ENCODE assay signal across 1 cellular context in the genomic region with DNA sequence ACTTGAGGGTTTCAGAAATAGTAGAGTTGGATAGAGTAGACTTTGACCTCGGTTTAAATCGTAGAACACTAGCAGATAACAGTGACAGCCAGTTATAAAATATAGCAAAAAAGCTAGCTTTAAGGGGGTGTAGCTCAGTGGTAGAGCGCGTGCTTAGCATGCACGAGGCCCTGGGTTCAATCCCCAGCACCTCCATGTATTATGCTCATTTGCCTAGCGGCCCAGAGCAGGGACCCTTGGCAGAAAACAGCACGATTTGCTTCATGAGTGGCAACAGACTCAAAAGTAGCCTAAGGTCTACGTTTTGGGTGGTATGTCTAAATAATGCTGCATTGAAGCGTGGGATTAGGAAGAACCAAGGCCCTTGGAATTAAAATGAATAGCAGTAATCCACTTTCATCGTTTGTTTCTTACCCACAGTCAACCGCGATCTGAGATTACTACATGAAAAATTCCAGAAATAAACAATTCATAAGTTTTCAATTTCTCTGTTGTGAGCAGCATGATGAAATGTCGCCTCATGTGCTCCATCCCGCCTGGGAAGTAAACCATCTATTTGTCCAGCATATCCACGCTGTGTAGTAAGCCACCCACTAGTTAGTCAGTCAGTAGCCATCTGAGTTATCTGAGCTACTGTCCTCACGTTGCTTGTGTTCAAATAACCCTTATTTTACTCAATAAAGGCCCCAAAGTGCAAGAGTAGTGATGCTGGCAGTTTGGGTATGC.
TF ChIP-seq lines count a peak whose summit lies in the region.

No MANE protein-coding gene starts in this region.

TF ChIP-seq in K562, 482 proteins besides CTCF, POLR2A, EP300 and RAD21 (continued from another document and continues in another):
- TF ChIP-seq PREB (CRISPR knock-in tag; IDR thresholded peaks at IDR 0.05), result peak; percentile 88; the same call in 1 of the 2 replicates
- TF ChIP-seq GATAD2B (IDR thresholded peaks at IDR 0.05; ENCODE audit: borderline replicate concordance), result peak; percentile 82
- no peak for TF ChIP-seq ASH1L (IDR thresholded peaks at IDR 0.05; ENCODE audit: borderline replicate concordance, low read depth, partially characterized antibody)
- TF ChIP-seq ZNF518B (CRISPR knock-in tag; IDR thresholded peaks at IDR 0.05), result no peak
- peak; percentile 77 for TF ChIP-seq TEAD4 (IDR thresholded peaks at IDR 0.05; ENCODE audit: low read length)
- no peak for TF ChIP-seq TEAD4 (CRISPR knock-in tag; IDR thresholded peaks at IDR 0.05; ENCODE audit: borderline replicate concordance)
- no peak for TF ChIP-seq KLF1 (tag; IDR thresholded peaks at IDR 0.05)
- no peak for TF ChIP-seq SMC3 (conservative IDR thresholded peaks at IDR 0.05; ENCODE audit: insufficient read depth, low read depth, low read length)
- no peak for TF ChIP-seq MCM3 (IDR thresholded peaks at IDR 0.05)
- peak; percentile 47; the same call in 1 of the 2 replicates for TF ChIP-seq GTF2E2 (tag; IDR thresholded peaks at IDR 0.05)
- TF ChIP-seq CBX8 (IDR thresholded peaks at IDR 0.05; ENCODE audit: borderline replicate concordance, extremely low read depth, low read depth, low read length, poor library complexity, severe bottlenecking), result no peak
- no peak for TF ChIP-seq SMARCB1 (IDR thresholded peaks at IDR 0.05; ENCODE audit: insufficient read length, low read depth)
- no peak for TF ChIP-seq ZNF785 (CRISPR knock-in tag; IDR thresholded peaks at IDR 0.05)
- no peak for TF ChIP-seq SREBF2 (CRISPR knock-in tag; IDR thresholded peaks at IDR 0.05)
- TF ChIP-seq ZNF431 (CRISPR knock-in tag; IDR thresholded peaks at IDR 0.05), result no peak
- TF ChIP-seq CCAR2 (IDR thresholded peaks at IDR 0.05; ENCODE audit: low read depth, low read length), result no peak
- TF ChIP-seq, protein P1, sequence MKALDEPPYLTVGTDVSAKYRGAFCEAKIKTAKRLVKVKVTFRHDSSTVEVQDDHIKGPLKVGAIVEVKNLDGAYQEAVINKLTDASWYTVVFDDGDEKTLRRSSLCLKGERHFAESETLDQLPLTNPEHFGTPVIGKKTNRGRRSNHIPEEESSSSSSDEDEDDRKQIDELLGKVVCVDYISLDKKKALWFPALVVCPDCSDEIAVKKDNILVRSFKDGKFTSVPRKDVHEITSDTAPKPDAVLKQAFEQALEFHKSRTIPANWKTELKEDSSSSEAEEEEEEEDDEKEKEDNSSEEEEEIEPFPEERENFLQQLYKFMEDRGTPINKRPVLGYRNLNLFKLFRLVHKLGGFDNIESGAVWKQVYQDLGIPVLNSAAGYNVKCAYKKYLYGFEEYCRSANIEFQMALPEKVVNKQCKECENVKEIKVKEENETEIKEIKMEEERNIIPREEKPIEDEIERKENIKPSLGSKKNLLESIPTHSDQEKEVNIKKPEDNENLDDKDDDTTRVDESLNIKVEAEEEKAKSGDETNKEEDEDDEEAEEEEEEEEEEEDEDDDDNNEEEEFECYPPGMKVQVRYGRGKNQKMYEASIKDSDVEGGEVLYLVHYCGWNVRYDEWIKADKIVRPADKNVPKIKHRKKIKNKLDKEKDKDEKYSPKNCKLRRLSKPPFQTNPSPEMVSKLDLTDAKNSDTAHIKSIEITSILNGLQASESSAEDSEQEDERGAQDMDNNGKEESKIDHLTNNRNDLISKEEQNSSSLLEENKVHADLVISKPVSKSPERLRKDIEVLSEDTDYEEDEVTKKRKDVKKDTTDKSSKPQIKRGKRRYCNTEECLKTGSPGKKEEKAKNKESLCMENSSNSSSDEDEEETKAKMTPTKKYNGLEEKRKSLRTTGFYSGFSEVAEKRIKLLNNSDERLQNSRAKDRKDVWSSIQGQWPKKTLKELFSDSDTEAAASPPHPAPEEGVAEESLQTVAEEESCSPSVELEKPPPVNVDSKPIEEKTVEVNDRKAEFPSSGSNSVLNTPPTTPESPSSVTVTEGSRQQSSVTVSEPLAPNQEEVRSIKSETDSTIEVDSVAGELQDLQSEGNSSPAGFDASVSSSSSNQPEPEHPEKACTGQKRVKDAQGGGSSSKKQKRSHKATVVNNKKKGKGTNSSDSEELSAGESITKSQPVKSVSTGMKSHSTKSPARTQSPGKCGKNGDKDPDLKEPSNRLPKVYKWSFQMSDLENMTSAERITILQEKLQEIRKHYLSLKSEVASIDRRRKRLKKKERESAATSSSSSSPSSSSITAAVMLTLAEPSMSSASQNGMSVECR (CRISPR knock-in tag; IDR thresholded peaks at IDR 0.05), result peak; percentile 49; the same call in 1 of the 2 replicates
- no peak for TF ChIP-seq ESRRB (CRISPR knock-in tag; IDR thresholded peaks at IDR 0.05; ENCODE audit: borderline replicate concordance)
- TF ChIP-seq ZKSCAN8 (CRISPR knock-in tag; IDR thresholded peaks at IDR 0.05), result peak; percentile 81
- peak; percentile 80; the same call in 1 of the 2 replicates for TF ChIP-seq ZNF766 (CRISPR knock-in tag; conservative IDR thresholded peaks at IDR 0.05)
- TF ChIP-seq FOXP1 (CRISPR knock-in tag; IDR thresholded peaks at IDR 0.05), result peak; percentile 78; the same call in 1 of the 2 replicates
- 0 out of 4 replicates have a peak, but pooled peaks of 1 of the 2 experiments have one; percentile 17 for TF ChIP-seq NRF1 (conservative IDR thresholded peaks at IDR 0.05 in 1 of 2, IDR thresholded peaks at IDR 0.05 in 1 of 2)
- TF ChIP-seq CREM (IDR thresholded peaks at IDR 0.05; ENCODE audit: low read depth), result 0 out of 2 replicates have a peak, but pooled peaks have one; percentile 46
- TF ChIP-seq ZKSCAN1 (IDR thresholded peaks at IDR 0.05; ENCODE audit: low read depth, low read length), result peak; percentile 84
- no peak for TF ChIP-seq MEF2D (tag; conservative IDR thresholded peaks at IDR 0.05; ENCODE audit: low read depth)
- TF ChIP-seq SRSF7 (optimal IDR thresholded peaks at IDR 0.05; ENCODE audit: low read depth, low read length), result no peak
- no peak for TF ChIP-seq XRCC3 (IDR thresholded peaks at IDR 0.05)
- TF ChIP-seq DIDO1 (tag; IDR thresholded peaks at IDR 0.05; ENCODE audit: low read depth), result 0 out of 2 replicates have a peak, but pooled peaks have one; percentile 32
- no peak for TF ChIP-seq SPI1 (IDR thresholded peaks at IDR 0.05; ENCODE audit: borderline replicate concordance, low read depth, low read length)
- TF ChIP-seq ZNF184 (CRISPR knock-in tag; IDR thresholded peaks at IDR 0.05), result no peak
- TF ChIP-seq ATF1 (CRISPR knock-in tag; IDR thresholded peaks at IDR 0.05), result no peak
- TF ChIP-seq ATF1 (tag; IDR thresholded peaks at IDR 0.05), result peak; percentile 70
- TF ChIP-seq, protein P2, sequence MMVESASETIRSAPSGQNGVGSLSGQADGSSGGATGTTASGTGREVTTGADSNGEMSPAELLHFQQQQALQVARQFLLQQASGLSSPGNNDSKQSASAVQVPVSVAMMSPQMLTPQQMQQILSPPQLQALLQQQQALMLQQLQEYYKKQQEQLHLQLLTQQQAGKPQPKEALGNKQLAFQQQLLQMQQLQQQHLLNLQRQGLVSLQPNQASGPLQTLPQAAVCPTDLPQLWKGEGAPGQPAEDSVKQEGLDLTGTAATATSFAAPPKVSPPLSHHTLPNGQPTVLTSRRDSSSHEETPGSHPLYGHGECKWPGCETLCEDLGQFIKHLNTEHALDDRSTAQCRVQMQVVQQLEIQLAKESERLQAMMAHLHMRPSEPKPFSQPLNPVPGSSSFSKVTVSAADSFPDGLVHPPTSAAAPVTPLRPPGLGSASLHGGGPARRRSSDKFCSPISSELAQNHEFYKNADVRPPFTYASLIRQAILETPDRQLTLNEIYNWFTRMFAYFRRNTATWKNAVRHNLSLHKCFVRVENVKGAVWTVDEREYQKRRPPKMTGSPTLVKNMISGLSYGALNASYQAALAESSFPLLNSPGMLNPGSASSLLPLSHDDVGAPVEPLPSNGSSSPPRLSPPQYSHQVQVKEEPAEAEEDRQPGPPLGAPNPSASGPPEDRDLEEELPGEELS (CRISPR knock-in tag; IDR thresholded peaks at IDR 0.05; ENCODE audit: borderline replicate concordance), result 0 out of 2 replicates have a peak, but pooled peaks have one; percentile 43
- no peak for TF ChIP-seq TSC22D4 (tag; IDR thresholded peaks at IDR 0.05)
- no peak for TF ChIP-seq THRAP3 (IDR thresholded peaks at IDR 0.05; ENCODE audit: borderline replicate concordance)
- TF ChIP-seq ZNF239 (CRISPR knock-in tag; IDR thresholded peaks at IDR 0.05), result peak; percentile 53; the same call in 1 of the 2 replicates
- no peak for TF ChIP-seq ZNF79 (CRISPR knock-in tag; IDR thresholded peaks at IDR 0.05; ENCODE audit: low read depth)
- TF ChIP-seq CEBPG (CRISPR knock-in tag; IDR thresholded peaks at IDR 0.05), result no peak
- TF ChIP-seq CEBPG (tag; conservative IDR thresholded peaks at IDR 0.05 in 1 of 2, IDR thresholded peaks at IDR 0.05 in 1 of 2), result peak; percentile 62 to 84; a peak in 3 of 4 replicates
- TF ChIP-seq GTF3C2 (IDR thresholded peaks at IDR 0.05; ENCODE audit: borderline replicate concordance, extremely low read depth, insufficient read length), result peak; percentile 98
- 0 out of 2 replicates have a peak, but pooled peaks have one; percentile 26 for TF ChIP-seq PATZ1 (CRISPR knock-in tag; IDR thresholded peaks at IDR 0.05; ENCODE audit: borderline replicate concordance)
- no peak for TF ChIP-seq TFE3 (CRISPR knock-in tag; IDR thresholded peaks at IDR 0.05)
